ENCODE assay signal across 8 cellular contexts in genomic region chr9:87667164-87667738, GRCh38. TPM values are rescaled to one million over a fixed set of nuclear protein-coding genes. Genes with fewer than 3 reads are reported as not detected.
DNase-seq lines count a peak whose midpoint lies in the region; TF ChIP-seq lines count a peak whose summit lies in the region.
"Had no signal": no experiment of that assay in that cellular context is flagged by ENCODE, and none has a peak within 500 bp of the region (broad histone marks: within the 10 kb centered on the region; RNA-seq: fewer than 3 reads in every experiment).

No MANE protein-coding gene starts in this region.

- no CpG with 5 or more reads among the region's 3 CpGs for WGBS in mesendoderm (ENCODE audit: extremely low coverage, insufficient coverage, low lambda C conversion rate)
- WGBS in tibial nerve, 2 donors = 90 to 95% methylated on average over 3 of the region's 3 CpGs

- TF ChIP-seq EP300 in tibial nerve (IDR thresholded peaks at IDR 0.05) = no peak

- no peak overlapping the region for H3K4me2 ChIP-seq in mesendoderm (ENCODE audit: low read length)

- intact Hi-C loops in Calu3 (cut with micrococcal nuclease; ENCODE audit: unreplicated experiment) = no loop called here

- no peak overlapping the region for H4K8ac ChIP-seq in mesendoderm (ENCODE audit: low read depth, low read length)

- peaks cover 34% of the 10 kb centered on the region for H3K36me3 Mint-ChIP-seq in Calu3 (ENCODE audit: insufficient read depth, unreplicated experiment)

- H3K27me3 ChIP-seq in HL-60 (ENCODE audit: insufficient read depth, poor library complexity, severe bottlenecking) (no peaks in the 10 kb centered on the region), mesendoderm (ENCODE audit: insufficient read depth, low read length, poor library complexity) (no peaks in the 10 kb centered on the region), tibial nerve (no peaks in the 10 kb centered on the region)

- no peak overlapping the region for H2AK5ac ChIP-seq in mesendoderm (ENCODE audit: low read length)

- H2BK15ac ChIP-seq in mesendoderm (replicated peaks; ENCODE audit: low read depth) = no peak overlapping the region

- H3K27me3 Mint-ChIP-seq in Calu3 (ENCODE audit: unreplicated experiment) = no peaks in the 10 kb centered on the region

- no peaks in the 10 kb centered on the region for H3K79me2 ChIP-seq in mesendoderm (ENCODE audit: control insufficient read depth, insufficient read depth, low read length)

- H3K9me3 Mint-ChIP-seq in Calu3 (ENCODE audit: low read depth, unreplicated experiment) = no peaks in the 10 kb centered on the region

- no peak overlapping the region for H3K18ac ChIP-seq in mesendoderm (ENCODE audit: low read length)

- CTCF ChIA-PET in Calu3 (lab: Charles Lee) = no interaction called here

- peaks cover 12% of the 10 kb centered on the region for H3K4me1 Mint-ChIP-seq in Calu3 (ENCODE audit: low read depth, unreplicated experiment)

- H2BK120ac ChIP-seq in mesendoderm (ENCODE audit: low read depth, low read length) = no peak overlapping the region

- H3K4ac ChIP-seq in mesendoderm (ENCODE audit: low read depth, low read length) = no peak overlapping the region

- no peak overlapping the region for H3K4me3 ChIP-seq in HL-60 (replicated peaks; ENCODE audit: insufficient read depth, low read length)
- H3K4me3 ChIP-seq in mesendoderm (ENCODE audit: low read length) = no peak overlapping the region
- no peak overlapping the region for H3K4me3 ChIP-seq in tibial nerve

- H3K9ac ChIP-seq in mesendoderm (ENCODE audit: low read length) = no peak overlapping the region

- DNase-seq in ELR (ENCODE audit: low read depth) = peak; percentile 34
- peak in 1 of 2 experiments; percentile 37 for DNase-seq in HL-60 (ENCODE audit: low read depth in 1 of 2, low spot score in 1 of 2)
- peak; percentile 48 for DNase-seq in amniotic epithelial cell (ENCODE audit: low read depth)
- DNase-seq in mesendoderm = peak; percentile 87
- DNase-seq in tibial nerve (ENCODE audit: low spot score in 2 of 2) = no peak
- no peak for DNase-seq in Calu3
- DNase-seq in NCI-H2227 (lab: John Stamatoyannopoulos, UW; ENCODE audit: unreplicated experiment) = no peak
- DNase-seq: NCI-H2227 treated with DMSO at 0.1 percent for 48 hours had no signal

- H4K5ac ChIP-seq in mesendoderm (ENCODE audit: low read length) = no peak overlapping the region

- H3K4me3 Mint-ChIP-seq in Calu3 (ENCODE audit: low read depth, unreplicated experiment) = no peak overlapping the region

- peaks cover 2% of the 10 kb centered on the region for H3K79me1 ChIP-seq in mesendoderm (ENCODE audit: low read length)

- H3K9me3 ChIP-seq in tibial nerve = peaks cover 0 to 7% (median 0%) of the 10 kb centered on the region in 4 donors

- TF ChIP-seq CTCF in HL-60 (IDR thresholded peaks at IDR 0.05; ENCODE audit: insufficient read depth, low read length) = peak; percentile 15
- TF ChIP-seq CTCF in tibial nerve (IDR thresholded peaks at IDR 0.05) = peak in 1 of 5 experiments; percentile 6
- no peak for TF ChIP-seq CTCF in Calu3 (IDR thresholded peaks at IDR 0.05; ENCODE audit: unreplicated experiment)

- H3K4me1 ChIP-seq in mesendoderm (ENCODE audit: control insufficient read depth, low read depth, low read length) (no peaks in the 10 kb centered on the region), tibial nerve (peaks cover 0 to 4% (median 0%) of the 10 kb centered on the region in 4 donors)

- no peak overlapping the region for H3K23ac ChIP-seq in mesendoderm (ENCODE audit: low read length)

- H2BK5ac ChIP-seq in mesendoderm (ENCODE audit: low read length) = no peak overlapping the region

- BruUV-seq in Calu3 (replicated peaks; lab: Mats Ljungman, UMichigan) = no TSS peak

- H3K56ac ChIP-seq in mesendoderm (ENCODE audit: low read length) = no peak overlapping the region

- H3K27ac ChIP-seq in HL-60 (replicated peaks) (no peak overlapping the region), mesendoderm (ENCODE audit: low read depth, low read length) (no peak overlapping the region), tibial nerve (no peak overlapping the region)

- H3K36me3 ChIP-seq in mesendoderm (ENCODE audit: control insufficient read depth, insufficient read depth, low read length) (peaks cover 19% of the 10 kb centered on the region), tibial nerve (peaks cover 0 to 39% (median 0%) of the 10 kb centered on the region in 3 donors)

- H3K27ac Mint-ChIP-seq in Calu3 (ENCODE audit: unreplicated experiment) = no peak overlapping the region

- no peak for TF ChIP-seq POLR2A in tibial nerve (IDR thresholded peaks at IDR 0.05)

RNA-seq across cellular contexts. Expression of gene CTSL, which starts 58.7 kb away (rescaled TPM):
- 32.4 TPM for polyA plus RNA-seq in mesendoderm (2013, experiment 1 of 2)
- 31.7 TPM for polyA plus RNA-seq in mesendoderm (2013, experiment 2 of 2)
- total RNA-seq in tibial nerve (100 to 1,000 TPM in 2 of 4 donors, 10 to 100 TPM in 2; 77.7 to 181 (median 100) TPM), Calu3 (2022) (32.2 and 42.9 TPM in 2 replicates)

Comparison
In these comparisons a context has a peak if more than half of its experiments do, and no peak if none do; other contexts are left out.
1. DNase-seq: peak in ELR (single experiment), amniotic epithelial cell (single experiment) and mesendoderm (single experiment); none in tibial nerve (0 of 2), Calu3 (single experiment) and NCI-H2227 (single experiment).